ENCODE assay signal across 8 cellular contexts in the genomic region with DNA sequence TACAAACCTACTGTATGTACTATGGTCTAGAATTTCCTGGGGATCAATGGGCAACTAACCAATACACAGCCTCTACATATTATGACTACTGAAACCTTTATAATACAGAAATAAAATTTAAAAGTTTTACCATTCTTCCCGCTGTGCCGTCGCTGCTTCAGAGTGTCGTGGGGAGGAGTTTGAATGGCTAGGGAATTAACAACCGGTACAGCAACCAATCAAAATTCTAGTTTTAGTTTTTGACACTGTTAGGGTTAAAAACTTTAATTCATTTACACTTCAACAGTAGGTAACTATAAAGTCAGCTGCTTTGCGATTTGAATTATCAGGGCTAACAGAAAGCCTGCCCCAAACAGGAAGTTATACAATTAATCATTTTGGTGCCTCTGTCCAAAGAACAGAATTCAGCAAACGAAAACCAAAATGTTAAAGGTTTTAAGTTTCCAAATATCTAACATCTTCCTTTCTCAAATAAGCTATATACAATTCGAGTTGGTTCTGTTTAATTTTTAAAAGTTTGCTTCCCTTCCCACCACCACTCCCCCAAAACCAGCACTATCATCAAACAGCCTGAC. TPM values are rescaled to one million over a fixed set of nuclear protein-coding genes. Genes with fewer than 3 reads are reported as not detected.
DNase-seq lines count a peak whose midpoint lies in the region; ATAC-seq, FAIRE-seq and TF ChIP-seq lines count a peak whose summit lies in the region.

No MANE protein-coding gene starts in this region.

- H3K9me3 ChIP-seq in BLaER1 treated with 17β-estradiol and CSF1 and Interleukin-3, amounts not matched to agents 10 nM and 100 nM (replicated peaks in 1 of 11), result no peaks in the 10 kb centered on the region
- H3K9me3 ChIP-seq in mononuclear cell (ENCODE audit: low read depth, low read length), result no peaks in the 10 kb centered on the region
- no peaks in the 10 kb centered on the region for H3K9me3 ChIP-seq in adrenal gland (replicated peaks in 1 of 3)

- no peak for ATAC-seq in HG02571 (IDR thresholded peaks at IDR 0.05; ENCODE audit: unreplicated experiment)
- ATAC-seq in HG03439 (IDR thresholded peaks at IDR 0.05; ENCODE audit: unreplicated experiment), result no peak

- no peak for FAIRE-seq in bronchial epithelial cell (lab: Jason Lieb, UNC)
- FAIRE-seq in frontal cortex (lab: Jason Lieb, UNC), result no peak

- WGBS in adrenal gland, 4 donors, result 1 to 4% (median 3%) methylated on average over 8 of the region's 8 CpGs

- peaks cover 44 to 67% (median 61%) of the 10 kb centered on the region in 11 experiments for H3K36me3 ChIP-seq in BLaER1 treated with 17β-estradiol and CSF1 and Interleukin-3, amounts not matched to agents 10 nM and 100 nM
- H3K36me3 ChIP-seq in bronchial epithelial cell (ENCODE audit: control insufficient read depth, insufficient read depth, low read length) (peaks cover 3% of the 10 kb centered on the region), adrenal gland (replicated peaks in 1 of 2) (peaks cover 0 to 13% of the 10 kb centered on the region in 2 donors)

- TF ChIP-seq POLR2A in adrenal gland (IDR thresholded peaks at IDR 0.05), result no peak

- intact Hi-C loops in adrenal gland (cut with DNase I), result loop anchor here in 1 of 2 donors (5.0 kb wide), 1 partner anchor 56 kb away; no protein-coding TSS in a partner anchor

- DNase-seq in Jurkat, Clone E6-1 (ENCODE audit: low read depth, low spot score), result no peak
- DNase-seq in bronchial epithelial cell (ENCODE audit: low read depth) (peak; percentile 18), frontal cortex (ENCODE audit: low spot score in 2 of 2) (no peak), adrenal gland (no peak)

- peaks cover 46 to 60% (median 55%) of the 10 kb centered on the region in 10 experiments for H3K4me1 ChIP-seq in BLaER1 treated with 17β-estradiol and CSF1 and Interleukin-3, amounts not matched to agents 10 nM and 100 nM
- peaks cover 72% of the 10 kb centered on the region for H3K4me1 ChIP-seq in mononuclear cell (ENCODE audit: insufficient read depth, low read length)
- peaks cover 28 to 71% of the 10 kb centered on the region in 2 donors for H3K4me1 ChIP-seq in adrenal gland (replicated peaks in 1 of 2)

- TF ChIP-seq CTCF in bronchial epithelial cell (IDR thresholded peaks at IDR 0.05; ENCODE audit: insufficient read depth, low read length, severe bottlenecking), result no peak
- TF ChIP-seq CTCF in adrenal gland (IDR thresholded peaks at IDR 0.05), result no peak

- peak overlapping the region; percentile 73 to 97 (median 88) for H3K4me2 ChIP-seq in BLaER1 treated with 17β-estradiol and CSF1 and Interleukin-3, amounts not matched to agents 10 nM and 100 nM

- H3K27me3 ChIP-seq in BLaER1 treated with 17β-estradiol and CSF1 and Interleukin-3, amounts not matched to agents 10 nM and 100 nM, result no peaks in the 10 kb centered on the region
- H3K27me3 ChIP-seq in bronchial epithelial cell (ENCODE audit: control insufficient read depth, insufficient read depth, low read length) (no peaks in the 10 kb centered on the region), mononuclear cell (ENCODE audit: insufficient read depth, low read length) (no peaks in the 10 kb centered on the region), adrenal gland (no peaks in the 10 kb centered on the region)

- peak overlapping the region; percentile 95 to 100 (median 100) for H3K9ac ChIP-seq in BLaER1 treated with 17β-estradiol and CSF1 and Interleukin-3, amounts not matched to agents 10 nM and 100 nM

- peaks cover 65 to 70% (median 68%) of the 10 kb centered on the region in 11 experiments for H4K20me1 ChIP-seq in BLaER1 treated with 17β-estradiol and CSF1 and Interleukin-3, amounts not matched to agents 10 nM and 100 nM

- H3K4me3 ChIP-seq in BLaER1 treated with 17β-estradiol and CSF1 and Interleukin-3, amounts not matched to agents 10 nM and 100 nM, result peak overlapping the region; percentile 85 to 100 (median 96)
- peak overlapping the region; percentile 95 for H3K4me3 ChIP-seq in Jurkat, Clone E6-1 (ENCODE audit: low read length)
- peak overlapping the region; percentile 99 for H3K4me3 ChIP-seq in bronchial epithelial cell (ENCODE audit: low read depth, low read length)
- peak overlapping the region; percentile 99 for H3K4me3 ChIP-seq in mononuclear cell (ENCODE audit: low read length)
- H3K4me3 ChIP-seq in adrenal gland, result peak overlapping the region in 2 of 4 donors; percentile 85 to 86

- peak overlapping the region; percentile 2 to 100 (median 100); a peak in 19 of 22 replicates for H3K27ac ChIP-seq in BLaER1 treated with 17β-estradiol and CSF1 and Interleukin-3, amounts not matched to agents 10 nM and 100 nM
- no peak overlapping the region for H3K27ac ChIP-seq in adrenal gland

RNA-seq across cellular contexts. Expression of a gene that starts 2.3 kb away (rescaled TPM):
- 798 TPM for polyA plus RNA-seq in Jurkat, Clone E6-1 (2012; ENCODE audit: insufficient read depth, insufficient read length)
- total RNA-seq in bronchial epithelial cell, result 22.6 and 24.1 TPM in 2 replicates
- 86.4 TPM for total RNA-seq in mononuclear cell
- 49.3 TPM for total RNA-seq in frontal cortex
- 100 to 1,000 TPM in 4 of 8 donors, 10 to 100 TPM in 4; 32.2 to 158 (median 79.2) TPM for total RNA-seq in adrenal gland
- polyA plus RNA-seq in adrenal gland, result 100 to 1,000 TPM; 117 to 430 (median 138) TPM

RNA-seq across cellular contexts. Expression of a gene that starts 58.8 kb away (rescaled TPM):
- polyA plus RNA-seq in Jurkat, Clone E6-1 (2012; ENCODE audit: insufficient read depth, insufficient read length), result 488 TPM
- total RNA-seq in bronchial epithelial cell (95.9 and 141 TPM in 2 replicates), mononuclear cell (425 TPM), frontal cortex (314 TPM), adrenal gland (100 to 1,000 TPM in 6 of 8 donors, 10 to 100 TPM in 2; 76.2 to 202 (median 154) TPM)
- polyA plus RNA-seq in adrenal gland, result 100 to 1,000 TPM; 203 to 285 (median 205) TPM

RNA-seq across cellular contexts. Expression of a gene that starts 58.9 kb away (rescaled TPM):
- 72.5 TPM for polyA plus RNA-seq in Jurkat, Clone E6-1 (2012; ENCODE audit: insufficient read depth, insufficient read length)
- total RNA-seq in bronchial epithelial cell, result 94.3 and 136 TPM in 2 replicates
- 22.9 TPM for total RNA-seq in mononuclear cell
- total RNA-seq in frontal cortex, result 108 TPM
- 10 to 100 TPM; 22.7 to 40.9 (median 29.2) TPM for total RNA-seq in adrenal gland
- polyA plus RNA-seq in adrenal gland, result 10 to 100 TPM; 44.4 to 65.7 (median 44.6) TPM

Comparison
In these comparisons a context has a peak if more than half of its experiments do, and no peak if none do; other contexts are left out.
1. H3K27ac ChIP-seq: peak in BLaER1 treated with 17β-estradiol and CSF1 and Interleukin-3, amounts not matched to agents 10 nM and 100 nM (11 of 11); none in adrenal gland (0 of 5).